In the genomic region with DNA sequence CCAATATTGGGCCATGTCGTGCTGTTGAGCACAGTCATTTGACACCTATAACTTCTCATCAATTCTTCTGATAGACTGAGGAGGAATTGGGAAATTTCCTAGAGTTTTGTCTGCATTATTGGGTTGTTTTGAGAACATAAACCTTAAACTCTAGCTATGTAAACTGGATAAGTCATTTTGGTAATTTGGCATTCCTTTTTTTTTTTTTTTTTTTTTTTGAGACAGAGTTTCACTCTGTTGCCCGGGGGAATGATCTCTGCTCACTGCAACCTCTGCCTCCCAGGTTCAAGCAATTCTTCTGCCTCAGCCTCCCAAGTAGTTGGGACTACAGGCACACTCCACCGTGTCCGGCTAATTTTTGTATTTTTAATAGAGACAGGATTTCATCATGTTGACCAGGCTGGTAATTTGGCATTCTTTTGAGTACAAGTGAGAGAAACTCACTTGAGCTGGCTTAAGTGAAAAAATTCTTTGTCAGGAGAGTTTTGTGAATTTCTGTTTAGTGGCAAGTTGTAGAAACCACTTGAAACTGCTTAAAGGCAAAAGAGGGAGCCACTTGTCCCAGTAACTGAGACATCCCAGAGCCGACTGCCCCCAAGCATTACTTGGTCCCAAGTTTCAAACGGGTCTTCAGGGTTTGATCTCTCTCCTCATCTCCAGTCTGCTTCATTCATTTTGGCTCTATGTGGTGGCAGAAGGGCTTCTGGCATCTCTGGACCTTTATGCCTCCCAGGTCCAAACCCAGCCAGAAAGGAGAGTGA, we compare ENCODE assay signal across 19 cellular contexts. TPM values are rescaled to one million over a fixed set of nuclear protein-coding genes. Genes with fewer than 3 reads are reported as not detected.
A peak's percentile ranks its signal among the peaks of the same experiment; 100 is the strongest.
DNase-seq lines count a peak whose midpoint lies in the region; ATAC-seq and TF ChIP-seq lines count a peak whose summit lies in the region.
"Had no signal": no experiment of that assay in that cellular context is flagged by ENCODE, and none has a peak within 500 bp of the region (broad histone marks: within the 10 kb centered on the region; RNA-seq: fewer than 3 reads in every experiment).

No MANE protein-coding gene starts in this region.

- H3K9ac ChIP-seq in mesenchymal stem cell (ENCODE audit: low read length) = peak overlapping the region; percentile 76

- H3K4me3 Mint-ChIP-seq in HFFc6 = peak overlapping the region; percentile 35
- no peak overlapping the region for H3K4me3 Mint-ChIP-seq in chondrocyte (ENCODE audit: unreplicated experiment)
- H3K4me3 Mint-ChIP-seq: activated T-cell treated with anti-CD3 and anti-CD28 coated beads, Interleukin-2, amount 50 U/mL, for 24 hours; immature natural killer cell had no signal

- H2AK5ac ChIP-seq in mesenchymal stem cell (ENCODE audit: low read length, severe bottlenecking) = peak overlapping the region; percentile 97

- peaks cover 13% of the 10 kb centered on the region for H3K36me3 Mint-ChIP-seq in HFFc6 (ENCODE audit: low read depth)
- no peaks in the 10 kb centered on the region for H3K36me3 Mint-ChIP-seq in chondrocyte (ENCODE audit: low read depth)
- H3K36me3 Mint-ChIP-seq: immature natural killer cell had no signal

- peak overlapping the region; percentile 19 for H4K8ac ChIP-seq in mesenchymal stem cell (ENCODE audit: low read length)

- peak in 1 of 4 donors; percentile 43 for TF ChIP-seq EP300 in upper lobe of left lung (IDR thresholded peaks at IDR 0.05)

- DNase-seq in HFFc6 (no peak), chondrocyte (ENCODE audit: low spot score) (no peak), mesenchymal stem cell (no peak), upper lobe of left lung (no peak), SHP77 treated with DMSO at 0.1 percent for 48 hours (lab: John Stamatoyannopoulos, UW) (no peak), posterior cingulate gyrus (no peak), Right ventricle myocardium superior (no peak), hepatic stellate cell (ENCODE audit: low spot score) (no peak)
- DNase-seq: activated CD4-positive, CD25-positive, alpha-beta regulatory T cell treated with anti-CD3 and anti-CD28 coated beads, Interleukin-2, amount 50 U/mL, for 72 hours; activated T-cell treated with anti-CD3 and anti-CD28 coated beads, Interleukin-2, amount 50 U/mL, for 24 hours; adrenal gland; Calu3; cortex of kidney; foreskin fibroblast; immature natural killer cell; stimulated activated CD4-positive, alpha-beta T cell treated with anti-CD3 and anti-CD28 coated beads, Interleukin-4, amount 100 ng/mL, for 4 hours; stimulated activated naive CD4-positive, alpha-beta T cell treated with Interleukin-2 at 50 U/mL for 16 hours; SW 1271 had no signal

- H2BK5ac ChIP-seq in mesenchymal stem cell (ENCODE audit: low read depth, low read length, poor library complexity, severe bottlenecking) = peak overlapping the region; percentile 81

- no peak for TF ChIP-seq CTCF in HFFc6 (IDR thresholded peaks at IDR 0.05)
- no peak for TF ChIP-seq CTCF in chondrocyte (IDR thresholded peaks at IDR 0.05)
- no peak for TF ChIP-seq CTCF in upper lobe of left lung (IDR thresholded peaks at IDR 0.05)

- no peak for TF ChIP-seq POLR2A in upper lobe of left lung (IDR thresholded peaks at IDR 0.05)

- 84% methylated on average over 3 of the region's 6 CpGs for WGBS in mesenchymal stem cell
- WGBS in upper lobe of left lung, 2 donors = 59 to 66% methylated on average over 6 of the region's 6 CpGs

- no peak overlapping the region for H3K4me2 ChIP-seq in mesenchymal stem cell (ENCODE audit: low read length, poor library complexity, severe bottlenecking)

- peaks cover 51% of the 10 kb centered on the region for H3K4me1 ChIP-seq in mesenchymal stem cell (ENCODE audit: control insufficient read depth, insufficient read depth, low read depth, low read length)
- peaks cover 25 to 63% (median 40%) of the 10 kb centered on the region in 4 donors for H3K4me1 ChIP-seq in upper lobe of left lung

- H3K23ac ChIP-seq in mesenchymal stem cell (ENCODE audit: low read length in 2 of 2) = no peak overlapping the region

- H3K4me1 Mint-ChIP-seq in HFFc6 (ENCODE audit: low read depth) = peaks cover 91% of the 10 kb centered on the region
- peaks cover 73% of the 10 kb centered on the region for H3K4me1 Mint-ChIP-seq in chondrocyte (ENCODE audit: low read depth)

- no peak overlapping the region for H3K4me3 ChIP-seq in mesenchymal stem cell (ENCODE audit: insufficient read depth in 1 of 2, low read depth in 1 of 2, low read length in 2 of 2)
- no peak overlapping the region for H3K4me3 ChIP-seq in upper lobe of left lung
- H3K4me3 ChIP-seq: adrenal gland, right atrium auricular region had no signal

- H3K4ac ChIP-seq in mesenchymal stem cell (ENCODE audit: low read depth in 1 of 2, low read length in 2 of 2) = no peak overlapping the region

- H2BK12ac ChIP-seq in mesenchymal stem cell (ENCODE audit: low read length in 2 of 2) = peak overlapping the region in 1 of 2 experiments; percentile 61

- H4K91ac ChIP-seq in mesenchymal stem cell (ENCODE audit: low read length) = no peak overlapping the region

- H3K36me3 ChIP-seq in mesenchymal stem cell (ENCODE audit: control insufficient read depth in 1 of 2, insufficient read depth in 2 of 2, low read depth in 1 of 2, low read length in 2 of 2) (no peaks in the 10 kb centered on the region), upper lobe of left lung (no peaks in the 10 kb centered on the region)
- H3K36me3 ChIP-seq: adrenal gland, right atrium auricular region had no signal

- peak overlapping the region; percentile 29 for H2BK120ac ChIP-seq in mesenchymal stem cell (ENCODE audit: low read depth, low read length)

- H3K9me3 ChIP-seq in mesenchymal stem cell (ENCODE audit: control insufficient read depth, low read length) (no peaks in the 10 kb centered on the region), upper lobe of left lung (no peaks in the 10 kb centered on the region)
- H3K9me3 ChIP-seq: adrenal gland, right atrium auricular region had no signal

- H3K27ac ChIP-seq in mesenchymal stem cell (ENCODE audit: low read length, poor library complexity, severe bottlenecking) (peak overlapping the region; percentile 95), upper lobe of left lung (peak overlapping the region; percentile 52 to 70 (median 64))

- H3K27me3 ChIP-seq in mesenchymal stem cell (ENCODE audit: control insufficient read depth in 1 of 2, insufficient read depth in 1 of 2, low read length in 2 of 2) = no peaks in the 10 kb centered on the region
- no peaks in the 10 kb centered on the region for H3K27me3 ChIP-seq in upper lobe of left lung
- H3K27me3 ChIP-seq: adrenal gland, right atrium auricular region had no signal

- H2BK15ac ChIP-seq in mesenchymal stem cell (ENCODE audit: low read depth, poor library complexity, severe bottlenecking) = no peak overlapping the region

- peaks cover 7% of the 10 kb centered on the region for H3K79me1 ChIP-seq in mesenchymal stem cell (replicated peaks; ENCODE audit: low read length, poor library complexity, severe bottlenecking)

- H3K27ac Mint-ChIP-seq in HFFc6 = peak overlapping the region; percentile 37; the same call in 1 of the 2 replicates
- H3K27ac Mint-ChIP-seq in chondrocyte (ENCODE audit: unreplicated experiment) = peak overlapping the region; percentile 65

- intact Hi-C loops in posterior cingulate gyrus (cut with DNase I) (no loop called here), Right ventricle myocardium superior (cut with DNase I) (no loop called here)

- H3K18ac ChIP-seq in mesenchymal stem cell (ENCODE audit: low read depth in 1 of 2, low read length in 2 of 2) = peak overlapping the region in 1 of 2 experiments; percentile 44

- H3K14ac ChIP-seq in mesenchymal stem cell (ENCODE audit: low read length in 2 of 2) = no peak overlapping the region

- no peak overlapping the region for H2AFZ ChIP-seq in mesenchymal stem cell (ENCODE audit: low read depth, low read length)

- peaks cover 3% of the 10 kb centered on the region; the same call in 1 of the 2 replicates for H3K27me3 Mint-ChIP-seq in HFFc6 (ENCODE audit: insufficient read depth)
- no peaks in the 10 kb centered on the region for H3K27me3 Mint-ChIP-seq in chondrocyte (ENCODE audit: low read depth)
- H3K27me3 Mint-ChIP-seq: activated T-cell treated with anti-CD3 and anti-CD28 coated beads, Interleukin-2, amount 50 U/mL, for 24 hours had no signal

- ATAC-seq in upper lobe of left lung (ENCODE audit: low FRiP score in 2 of 2) (no peak), Right ventricle myocardium superior (ENCODE audit: poor library complexity) (no peak)

- no peaks in the 10 kb centered on the region for H3K9me3 Mint-ChIP-seq in HFFc6
- no peaks in the 10 kb centered on the region for H3K9me3 Mint-ChIP-seq in chondrocyte (ENCODE audit: low read depth)
- H3K9me3 Mint-ChIP-seq: activated T-cell treated with anti-CD3 and anti-CD28 coated beads, Interleukin-2, amount 50 U/mL, for 24 hours; immature natural killer cell had no signal

RNA-seq across cellular contexts. Expression of a gene that starts 34.9 kb away (rescaled TPM):
- total RNA-seq in HFFc6 (2021; fragmentation: NEBNext Ultra II Directional; extraction: Animal tissue kit (Norgen Biotek cat#: 25700)) = 100 to 1,000 TPM in 3 of 6 experiments, 10 to 100 TPM in 3; 93.8 to 117 (median 98.7) TPM
- total RNA-seq in chondrocyte = 56.5 to 75.3 TPM (median 70.2 TPM) in 3 replicates
- 55.8 TPM for polyA plus RNA-seq in mesenchymal stem cell (2013, experiment 1 of 2)
- 47.9 TPM for polyA plus RNA-seq in mesenchymal stem cell (2013, experiment 2 of 2)
- total RNA-seq in upper lobe of left lung = 100 to 1,000 TPM; 101 to 193 (median 127) TPM
- total RNA-seq in Right ventricle myocardium superior = 30.0 TPM
